20 cellular contexts compared by ENCODE assay signal in the genomic region with DNA sequence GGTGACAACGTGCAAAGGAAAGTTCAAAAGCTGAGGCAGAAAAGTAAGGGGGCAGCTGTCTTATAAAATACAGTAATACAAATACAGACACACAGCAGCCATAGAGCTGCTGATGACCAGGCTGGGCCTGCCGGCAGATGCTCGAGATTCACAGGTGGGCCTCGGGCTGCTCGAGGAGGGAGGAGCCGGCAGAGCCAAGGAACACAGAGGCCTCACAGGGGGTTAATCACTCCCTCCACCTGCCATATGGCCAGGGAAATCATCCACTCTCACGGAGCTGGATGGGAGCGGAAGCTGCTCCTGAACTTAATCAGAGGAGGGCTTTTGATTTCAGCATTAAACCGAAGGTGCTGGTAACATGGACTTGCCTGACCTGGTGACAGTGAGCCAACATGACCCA. TPM values are rescaled to one million over a fixed set of nuclear protein-coding genes. Genes with fewer than 3 reads are reported as not detected.
DNase-seq lines count a peak whose midpoint lies in the region; ATAC-seq and TF ChIP-seq lines count a peak whose summit lies in the region.
"Had no signal": no experiment of that assay in that cellular context is flagged by ENCODE, and none has a peak within 500 bp of the region (broad histone marks: within the 10 kb centered on the region; RNA-seq: fewer than 3 reads in every experiment).

No MANE protein-coding gene starts in this region.

- no peak overlapping the region for H3K4ac ChIP-seq in mesenchymal stem cell (ENCODE audit: low read depth in 1 of 2, low read length in 2 of 2)

- WGBS in mammary epithelial cell (ENCODE audit: low coverage, missing lambda C conversion rate) = 91% methylated on average over 9 of the region's 9 CpGs
- WGBS in mesenchymal stem cell = 53% methylated on average over 8 of the region's 9 CpGs

- no peak overlapping the region for H2AK5ac ChIP-seq in mesenchymal stem cell (ENCODE audit: low read length, severe bottlenecking)

- no peaks in the 10 kb centered on the region for H3K79me2 ChIP-seq in mammary epithelial cell (ENCODE audit: insufficient read depth, low read length)
- H3K79me2 ChIP-seq: parathyroid adenoma had no signal

- H3K4me2 ChIP-seq in mammary epithelial cell (ENCODE audit: insufficient read depth, low read depth, low read length) (no peak overlapping the region), mesenchymal stem cell (ENCODE audit: low read length, poor library complexity, severe bottlenecking) (no peak overlapping the region)
- H3K4me2 ChIP-seq: SK-N-SH had no signal

- no peak overlapping the region for H4K91ac ChIP-seq in mesenchymal stem cell (ENCODE audit: low read length)

- ATAC-seq in omental fat pad (ENCODE audit: low FRiP score) = no peak
- ATAC-seq: foreskin keratinocyte, PC-3 had no signal

- no peak overlapping the region for H2BK120ac ChIP-seq in mesenchymal stem cell (ENCODE audit: low read depth, low read length)

- no peak overlapping the region for H3K9ac ChIP-seq in mammary epithelial cell (ENCODE audit: insufficient read depth, low read length)
- no peak overlapping the region for H3K9ac ChIP-seq in mesenchymal stem cell (ENCODE audit: low read length)
- H3K9ac ChIP-seq: parathyroid adenoma, SK-N-SH had no signal

- H3K36me3 ChIP-seq in H7 (replicated peaks; ENCODE audit: control insufficient read depth, insufficient read depth, low read length) (no peaks in the 10 kb centered on the region), mammary epithelial cell (ENCODE audit: insufficient read depth, low read length) (no peaks in the 10 kb centered on the region), mesenchymal stem cell (ENCODE audit: control insufficient read depth in 1 of 2, insufficient read depth in 2 of 2, low read depth in 1 of 2, low read length in 2 of 2) (no peaks in the 10 kb centered on the region)
- H3K36me3 ChIP-seq: MG63 had no signal

- H2AFZ ChIP-seq in mammary epithelial cell (ENCODE audit: low read depth, low read length) (no peak overlapping the region), mesenchymal stem cell (ENCODE audit: low read depth, low read length) (no peak overlapping the region)
- H2AFZ ChIP-seq: parathyroid adenoma had no signal

- H3K23ac ChIP-seq in mesenchymal stem cell (ENCODE audit: low read length in 2 of 2) = no peak overlapping the region

- no peak overlapping the region for H2BK15ac ChIP-seq in mesenchymal stem cell (ENCODE audit: low read depth, poor library complexity, severe bottlenecking)

- CTCF ChIA-PET in mammary epithelial cell (lab: Charles Lee; ENCODE audit: low non-redundant PET) = no interaction called here

- H3K18ac ChIP-seq in mesenchymal stem cell (ENCODE audit: low read depth in 1 of 2, low read length in 2 of 2) = no peak overlapping the region

- no peaks in the 10 kb centered on the region for H4K20me1 ChIP-seq in mammary epithelial cell (ENCODE audit: insufficient read depth, low read length)

- intact Hi-C loops in mammary epithelial cell (cut with micrococcal nuclease) = loop anchor here (10.0 kb wide), 1 partner anchor 157 kb away; no protein-coding TSS in a partner anchor

- H3K4me1 ChIP-seq in mammary epithelial cell (ENCODE audit: insufficient read depth, low read length) (no peaks in the 10 kb centered on the region), mesenchymal stem cell (ENCODE audit: control insufficient read depth, insufficient read depth, low read depth, low read length) (no peaks in the 10 kb centered on the region)
- H3K4me1 ChIP-seq: foreskin keratinocyte, parathyroid adenoma had no signal

- H2BK5ac ChIP-seq in mesenchymal stem cell (ENCODE audit: low read depth, low read length, poor library complexity, severe bottlenecking) = no peak overlapping the region

- H3K9me3 ChIP-seq in mammary epithelial cell (replicated peaks; ENCODE audit: insufficient read depth, low read length) (no peaks in the 10 kb centered on the region), mesenchymal stem cell (ENCODE audit: control insufficient read depth, low read length) (no peaks in the 10 kb centered on the region)
- H3K9me3 ChIP-seq: MG63, SK-N-SH had no signal

- no peak overlapping the region for H3K4me3 ChIP-seq in H7 (ENCODE audit: insufficient read depth, low read depth, low read length)
- H3K4me3 ChIP-seq in mammary epithelial cell (replicated peaks in 1 of 3; ENCODE audit: insufficient read depth in 1 of 3, low read depth in 2 of 3, low read length in 3 of 3) = no peak overlapping the region
- no peak overlapping the region for H3K4me3 ChIP-seq in mesenchymal stem cell (ENCODE audit: insufficient read depth in 1 of 2, low read depth in 1 of 2, low read length in 2 of 2)
- H3K4me3 ChIP-seq: MG63, skin epidermis had no signal

- no peak overlapping the region for H3K14ac ChIP-seq in mesenchymal stem cell (ENCODE audit: low read length in 2 of 2)

- DNase-seq in H7 (peak; percentile 65), NCI-H2107 treated with DMSO at 0.1 percent for 48 hours (lab: John Stamatoyannopoulos, UW; ENCODE audit: unreplicated experiment) (peak; percentile 80), NCI-H82 treated with DMSO at 0.1 percent for 48 hours (lab: John Stamatoyannopoulos, UW; ENCODE audit: unreplicated experiment) (peak; percentile 91), iPS-NIHi7 (ENCODE audit: extremely low spot score) (peak; percentile 65), mammary epithelial cell (no peak), mesenchymal stem cell (no peak), omental fat pad (ENCODE audit: low spot score) (no peak), hippocampal formation (lab: John Stamatoyannopoulos, UW) (no peak)
- DNase-seq: activated CD4-positive, alpha-beta T cell treated with anti-CD3 and anti-CD28 coated beads for 4 hours; activated CD8-positive, alpha-beta memory T cell treated with anti-CD3 and anti-CD28 coated beads, Interleukin-2, amount 50 U/mL, for 4 hours; activated gamma-delta T cell; CD4-positive, alpha-beta memory T cell; cortex of kidney; foreskin keratinocyte; MG63; PC-3; SK-N-SH; stimulated activated CD4-positive, alpha-beta T cell treated with anti-CD3 and anti-CD28 coated beads, Interleukin-4, amount 100 ng/mL, for 24 hours had no signal

- in situ Hi-C loops in mammary epithelial cell (cut with MboI; ENCODE audit: low sequenced_read_pairs in 2 of 2) = no loop called here

- H3K27me3 ChIP-seq in H7 (ENCODE audit: control insufficient read depth, insufficient read depth, low read length) (no peaks in the 10 kb centered on the region), mammary epithelial cell (ENCODE audit: insufficient read depth, low read length) (no peaks in the 10 kb centered on the region), mesenchymal stem cell (ENCODE audit: control insufficient read depth in 1 of 2, insufficient read depth in 1 of 2, low read length in 2 of 2) (peaks cover 0 to 36% of the 10 kb centered on the region in 2 experiments)
- H3K27me3 ChIP-seq: foreskin keratinocyte, MG63 had no signal

- H2BK12ac ChIP-seq in mesenchymal stem cell (ENCODE audit: low read length in 2 of 2) = no peak overlapping the region

- H3K79me1 ChIP-seq in mesenchymal stem cell (replicated peaks; ENCODE audit: low read length, poor library complexity, severe bottlenecking) = no peaks in the 10 kb centered on the region

- dilution Hi-C loops in mammary epithelial cell (cut with HindIII; ENCODE audit: low sequenced_read_pairs) = no loop called here

- H3K27ac ChIP-seq in mammary epithelial cell (ENCODE audit: insufficient read depth, low read depth, low read length) (no peak overlapping the region), mesenchymal stem cell (ENCODE audit: low read length, poor library complexity, severe bottlenecking) (no peak overlapping the region)
- H3K27ac ChIP-seq: foreskin keratinocyte, parathyroid adenoma, skin epidermis had no signal

- H4K8ac ChIP-seq in mesenchymal stem cell (ENCODE audit: low read length) = no peak overlapping the region

- no peak for TF ChIP-seq CTCF in mammary epithelial cell (conservative IDR thresholded peaks at IDR 0.05 in 1 of 2, IDR thresholded peaks at IDR 0.05 in 1 of 2; ENCODE audit: extremely low read depth in 1 of 2, insufficient read depth in 1 of 2, low read depth in 1 of 2, low read length in 2 of 2)
- TF ChIP-seq CTCF in omental fat pad (IDR thresholded peaks at IDR 0.05) = no peak

- no TSS peak for BruUV-seq in mammary epithelial cell (replicated peaks; lab: Mats Ljungman, UMichigan)

RNA-seq across cellular contexts. Expression of a gene that starts 29.6 kb away (rescaled TPM):
- 0.07 and 0.31 TPM in 2 replicates for total RNA-seq in H7 (2014; rRNA removed; shearing (Covaris generic))
- total RNA-seq in mammary epithelial cell (10 to 100 TPM in 1 of 2 donors, 1 to 10 TPM in 1; 7.8 to 46.3 TPM), omental fat pad (100 to 1,000 TPM in 1 of 4 donors, 10 to 100 TPM in 3; 58.9 to 129 (median 96.3) TPM)
- 16.9 TPM for polyA plus RNA-seq in mammary epithelial cell
- polyA minus RNA-seq in mammary epithelial cell = 27.4 TPM
- 81.2 TPM for polyA plus RNA-seq in mesenchymal stem cell (2013, experiment 1 of 2)
- polyA plus RNA-seq in mesenchymal stem cell (2013, experiment 2 of 2) = 81.4 TPM

Comparison
In these comparisons a context has a peak if more than half of its experiments do, and no peak if none do; other contexts are left out.
1. DNase-seq: peak in H7 (single experiment), NCI-H2107 treated with DMSO at 0.1 percent for 48 hours (single experiment), NCI-H82 treated with DMSO at 0.1 percent for 48 hours (single experiment) and iPS-NIHi7 (single experiment); none in mammary epithelial cell (single experiment), mesenchymal stem cell (single experiment), omental fat pad (single experiment) and hippocampal formation (0 of 2).